8 cellular contexts compared by ENCODE assay signal in the genomic region with DNA sequence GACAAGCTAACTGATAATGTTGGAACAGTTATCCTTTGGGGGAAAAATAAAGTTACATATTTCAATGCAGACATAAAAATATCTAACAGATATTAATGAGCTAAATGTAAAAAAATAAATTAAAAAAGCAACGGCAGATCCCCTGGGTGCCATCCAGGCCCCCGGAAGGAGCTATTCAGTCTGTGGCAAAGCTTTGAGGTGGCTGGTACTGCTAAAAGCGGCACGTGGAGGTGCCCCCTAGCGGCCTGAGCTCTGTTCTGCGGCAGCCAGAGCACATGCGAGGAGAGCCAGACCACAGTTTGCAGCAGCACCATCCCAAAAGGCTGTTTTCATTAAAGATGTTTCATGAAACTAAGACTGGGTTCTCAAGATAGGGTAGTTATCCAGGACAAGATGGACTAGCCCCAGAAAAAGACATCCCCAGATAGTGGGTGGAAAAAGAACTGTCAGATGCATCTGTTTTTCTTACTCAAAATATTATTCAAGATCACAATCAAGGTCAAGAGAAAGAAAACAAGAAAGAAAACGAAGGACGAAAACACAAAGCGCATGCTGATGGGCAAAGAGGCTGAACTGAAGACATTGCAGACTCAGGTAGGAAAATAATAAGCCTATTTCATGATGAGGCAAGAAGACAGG. TPM values are rescaled to one million over a fixed set of nuclear protein-coding genes. Genes with fewer than 3 reads are reported as not detected.
A peak's percentile ranks its signal among the peaks of the same experiment; 100 is the strongest.
DNase-seq lines count a peak whose midpoint lies in the region; ATAC-seq and TF ChIP-seq lines count a peak whose summit lies in the region.

No MANE protein-coding gene starts in this region.

- H3K27me3 Mint-ChIP-seq in natural killer cell treated with Interleukin-12 subunit alpha and Interleukin-12 subunit beta and Interleukin-15 and Interleukin-18, amount 100 ng/mL, for 72 hours, result no peaks in the 10 kb centered on the region

- peaks cover 0 to 2% of the 10 kb centered on the region in 2 donors for H3K4me1 Mint-ChIP-seq in natural killer cell treated with Interleukin-12 subunit alpha and Interleukin-12 subunit beta and Interleukin-15 and Interleukin-18, amount 100 ng/mL, for 72 hours (ENCODE audit: low read depth in 2 of 2)

- H3K27ac Mint-ChIP-seq in natural killer cell treated with Interleukin-12 subunit alpha and Interleukin-12 subunit beta and Interleukin-15 and Interleukin-18, amount 100 ng/mL, for 72 hours, result no peak overlapping the region

- TF ChIP-seq CTCF in C4-2B (conservative IDR thresholded peaks at IDR 0.05), result peak; percentile 99

- no peak overlapping the region for H3K27ac ChIP-seq in C4-2B

- H3K4me3 Mint-ChIP-seq in natural killer cell treated with Interleukin-12 subunit alpha and Interleukin-12 subunit beta and Interleukin-15 and Interleukin-18, amount 100 ng/mL, for 72 hours, result no peak overlapping the region

- DNase-seq in HuH-7 (ENCODE audit: low spot score) (peak; percentile 91), OCI-M2 (lab: John Stamatoyannopoulos, UW; ENCODE audit: unreplicated experiment) (peak; percentile 7), activated T-cell treated with anti-CD3 and anti-CD28 coated beads for 4 hours (peak; percentile 72)
- DNase-seq in natural killer cell treated with Interleukin-12 subunit alpha and Interleukin-12 subunit beta and Interleukin-15 and Interleukin-18, amount 100 ng/mL, for 72 hours (ENCODE audit: low spot score), result peak; percentile 82
- DNase-seq in stimulated activated naive CD4-positive, alpha-beta T cell (lab: John Stamatoyannopoulos, UW), result peak; percentile 49 to 77 (median 67)

- H3K9me3 Mint-ChIP-seq in natural killer cell treated with Interleukin-12 subunit alpha and Interleukin-12 subunit beta and Interleukin-15 and Interleukin-18, amount 100 ng/mL, for 72 hours, result no peaks in the 10 kb centered on the region

- ATAC-seq in GM19328 (IDR thresholded peaks at IDR 0.05; ENCODE audit: unreplicated experiment) (peak; percentile 86), esophagus mucosa (peak; percentile 91)
- peak; percentile 88 to 94 for ATAC-seq in natural killer cell treated with Interleukin-12 subunit alpha and Interleukin-12 subunit beta and Interleukin-15 and Interleukin-18, amount 100 ng/mL, for 72 hours

- peaks cover 27% of the 10 kb centered on the region for H3K36me3 Mint-ChIP-seq in natural killer cell treated with Interleukin-12 subunit alpha and Interleukin-12 subunit beta and Interleukin-15 and Interleukin-18, amount 100 ng/mL, for 72 hours

RNA-seq across cellular contexts. Expression of gene AP3S2, which starts 18.7 kb away (rescaled TPM):
- 20.6 TPM for total RNA-seq in esophagus mucosa
- total RNA-seq in natural killer cell treated with Interleukin-12 subunit alpha and Interleukin-12 subunit beta and Interleukin-15 and Interleukin-18, amount 100 ng/mL, for 72 hours, result 10 to 100 TPM; 29.0 to 34.4 TPM

RNA-seq across cellular contexts. Expression of gene ARPIN, which starts 37.7 kb away (rescaled TPM):
- total RNA-seq in esophagus mucosa, result 17.5 TPM
- not detected for total RNA-seq in natural killer cell treated with Interleukin-12 subunit alpha and Interleukin-12 subunit beta and Interleukin-15 and Interleukin-18, amount 100 ng/mL, for 72 hours

Comparison
In these comparisons a context has a peak if more than half of its experiments do, and no peak if none do; other contexts are left out.
1. DNase-seq: peak in every context shown above with its lines; median percentile 91 in HuH-7; 82 in natural killer cell treated with Interleukin-12 subunit alpha and Interleukin-12 subunit beta and Interleukin-15 and Interleukin-18, amount 100 ng/mL, for 72 hours; 72 in activated T-cell treated with anti-CD3 and anti-CD28 coated beads for 4 hours; 67 in stimulated activated naive CD4-positive, alpha-beta T cell; 7 in OCI-M2.
2. RNA of gene ARPIN, which starts 37.7 kb away (total RNA-seq): 17.5 TPM in esophagus mucosa (single experiment); not detected in natural killer cell treated with Interleukin-12 subunit alpha and Interleukin-12 subunit beta and Interleukin-15 and Interleukin-18, amount 100 ng/mL, for 72 hours; every median in the first group is over 10 times any median in the second.
3. Peak in every context shown above with its lines, with median percentiles within 50 percentile points of each other: ATAC-seq.